ENCODE assay signal across 9 cellular contexts in the genomic region with DNA sequence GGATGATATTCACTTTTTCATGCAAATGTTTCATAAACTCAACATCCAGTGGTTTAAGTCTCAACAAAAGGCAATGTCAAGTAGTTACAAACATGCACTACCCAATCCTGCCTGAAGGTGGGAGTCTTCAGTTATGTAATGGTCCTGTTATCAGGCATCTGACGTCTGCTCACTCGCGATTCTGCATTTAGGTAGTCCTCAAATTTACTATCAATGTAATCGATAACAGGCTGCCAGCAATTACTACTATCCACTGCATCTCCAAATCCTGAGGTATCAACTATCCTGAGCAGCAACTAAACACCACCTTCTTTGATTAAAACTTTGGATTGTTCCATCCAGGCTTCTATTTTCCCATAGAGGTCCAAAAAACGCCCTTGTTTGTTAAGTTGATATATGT. TPM values are rescaled to one million over a fixed set of nuclear protein-coding genes. Genes with fewer than 3 reads are reported as not detected.
DNase-seq lines count a peak whose midpoint lies in the region; ATAC-seq and TF ChIP-seq lines count a peak whose summit lies in the region.
"Had no signal": no experiment of that assay in that cellular context is flagged by ENCODE, and none has a peak within 500 bp of the region (broad histone marks: within the 10 kb centered on the region; RNA-seq: fewer than 3 reads in every experiment).

No MANE protein-coding gene starts in this region.

- TF ChIP-seq CTCF in Peyer's patch (IDR thresholded peaks at IDR 0.05) (peak; percentile 32 to 61 (median 54)), adrenal gland (IDR thresholded peaks at IDR 0.05) (peak; percentile 51 to 73 (median 63))

- H3K9ac ChIP-seq in iPS-20b (ENCODE audit: low read depth, low read length) = no peak overlapping the region

- WGBS in adrenal gland, 4 donors = 8 to 16% (median 10%) methylated on average over 5 of the region's 5 CpGs

- no peak overlapping the region for H3K4me3 ChIP-seq in Peyer's patch
- H3K4me3 ChIP-seq in adrenal gland = no peak overlapping the region
- peak overlapping the region; percentile 12; the same call in 1 of the 2 replicates for H3K4me3 ChIP-seq in iPS-20b (ENCODE audit: low read length)

- ATAC-seq in HG03175 (IDR thresholded peaks at IDR 0.05; ENCODE audit: unreplicated experiment) (no peak), HG03280 (IDR thresholded peaks at IDR 0.05; ENCODE audit: unreplicated experiment) (no peak)

- intact Hi-C loops in adrenal gland (cut with DNase I) = no loop called here

- TF ChIP-seq POLR2A in Peyer's patch (IDR thresholded peaks at IDR 0.05) (no peak), adrenal gland (IDR thresholded peaks at IDR 0.05) (no peak)

- H3K36me3 ChIP-seq in Peyer's patch (no peaks in the 10 kb centered on the region), adrenal gland (replicated peaks in 1 of 2) (no peaks in the 10 kb centered on the region), iPS-20b (ENCODE audit: insufficient read depth, low read depth, low read length) (no peaks in the 10 kb centered on the region)

- DNase-seq in COLO668 (lab: John Stamatoyannopoulos, UW; ENCODE audit: unreplicated experiment) (peak; percentile 44), HPDE6-E6E7 (ENCODE audit: extremely low spot score) (peak; percentile 10), Peyer's patch (peak in 2 of 3 donors; percentile 39 to 69), adrenal gland (peak; percentile 17 to 72 (median 54))
- peak; percentile 63 for DNase-seq in stimulated activated CD4-positive, alpha-beta T cell treated with anti-CD3 and anti-CD28 coated beads, Interleukin-15, amount 100 ng/mL, for 24 hours

- H3K27me3 ChIP-seq in Peyer's patch (no peaks in the 10 kb centered on the region), adrenal gland (no peaks in the 10 kb centered on the region), iPS-20b (ENCODE audit: insufficient read depth, low read length) (no peaks in the 10 kb centered on the region)

- H3K9me3 ChIP-seq in Peyer's patch (no peaks in the 10 kb centered on the region), adrenal gland (replicated peaks in 1 of 3) (no peaks in the 10 kb centered on the region), iPS-20b (ENCODE audit: insufficient read depth, low read depth, low read length) (no peaks in the 10 kb centered on the region)

- H3K27ac ChIP-seq in Peyer's patch = no peak overlapping the region
- no peak overlapping the region for H3K27ac ChIP-seq in adrenal gland
- no peak overlapping the region for H3K27ac ChIP-seq in iPS-20b (ENCODE audit: low read length)

- H3K4me1 ChIP-seq in Peyer's patch (no peaks in the 10 kb centered on the region), adrenal gland (replicated peaks in 1 of 2) (no peaks in the 10 kb centered on the region), iPS-20b (ENCODE audit: insufficient read depth, low read length) (peaks cover 17% of the 10 kb centered on the region)

RNA-seq across cellular contexts. Expression of a gene that starts 51.2 kb away (rescaled TPM):
- total RNA-seq in Peyer's patch (under 1 TPM in 1 of 4 donors, not detected in 3; 0.67 TPM), adrenal gland (under 1 TPM in 6 of 8 donors, not detected in 2; 0.11 to 0.78 (median 0.31) TPM)
- polyA plus RNA-seq in adrenal gland = under 1 TPM in 2 of 3 donors, not detected in 1; 0.10 to 0.40 TPM
- total RNA-seq: activated CD8-positive, alpha-beta memory T cell treated with anti-CD3 and anti-CD28 coated beads for 36 hours had no signal

Comparison
In these comparisons a context has a peak if more than half of its experiments do, and no peak if none do; other contexts are left out.
1. DNase-seq: peak in every context shown above with its lines; median percentile 63 in stimulated activated CD4-positive, alpha-beta T cell treated with anti-CD3 and anti-CD28 coated beads, Interleukin-15, amount 100 ng/mL, for 24 hours; 54 in Peyer's patch; 54 in adrenal gland; 44 in COLO668; 10 in HPDE6-E6E7.